Comparison of ENCODE assay signal across 14 cellular contexts in the genomic region with DNA sequence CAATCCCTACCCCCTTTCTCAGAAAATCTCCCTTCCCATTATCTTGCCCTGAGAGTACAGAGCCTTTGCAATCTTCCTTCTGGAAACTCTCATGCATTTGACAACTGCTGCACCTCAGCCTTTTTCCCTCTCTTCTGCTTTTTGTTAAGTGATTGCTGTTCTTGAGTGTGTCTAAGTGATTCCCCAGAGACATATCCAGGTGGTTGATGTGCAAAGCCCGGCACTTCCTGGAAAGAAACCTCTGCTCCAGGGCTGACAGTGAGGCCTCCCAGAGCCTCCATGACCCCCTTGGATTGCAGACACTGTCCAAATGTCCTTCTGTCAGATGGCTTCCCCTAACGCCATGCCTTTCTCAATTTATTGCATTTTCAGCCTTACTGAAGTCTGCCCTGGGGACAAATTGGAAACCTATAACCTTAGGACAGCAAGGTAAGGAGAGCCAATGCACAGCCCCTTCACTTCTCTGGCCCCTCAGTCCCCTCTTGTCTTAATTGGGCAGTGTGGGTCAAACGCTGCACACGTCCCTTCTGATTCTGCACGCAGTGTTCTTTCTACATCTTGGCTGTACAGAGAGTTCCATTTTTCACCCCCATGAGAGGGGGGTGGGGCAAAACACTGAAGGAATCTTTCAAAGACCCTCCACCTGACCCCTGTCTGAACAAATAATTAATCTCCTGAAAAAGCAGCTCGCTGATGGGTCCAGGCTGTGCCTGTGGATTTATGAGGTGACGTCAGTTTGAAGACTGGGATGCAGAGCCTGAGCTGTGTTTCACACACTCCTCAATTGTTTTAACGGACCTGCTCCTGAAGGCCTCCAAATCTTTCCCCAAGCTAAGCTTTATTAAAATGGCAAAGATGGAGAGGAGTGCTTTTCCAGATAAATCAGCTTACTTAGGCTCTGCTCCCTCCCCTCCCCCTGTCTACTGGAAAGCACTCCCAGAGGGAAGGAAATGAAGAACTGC.
A peak's percentile ranks its signal among the peaks of the same experiment; 100 is the strongest.
DNase-seq lines count a peak whose midpoint lies in the region; ATAC-seq and TF ChIP-seq lines count a peak whose summit lies in the region.
"Had no signal": no experiment of that assay in that cellular context is flagged by ENCODE, and none has a peak within 500 bp of the region (broad histone marks: within the 10 kb centered on the region; RNA-seq: fewer than 3 reads in every experiment).

No MANE protein-coding gene starts in this region.

- H3K9me2 ChIP-seq in GM23248 (ENCODE audit: insufficient read depth): no peaks in the 10 kb centered on the region

- intact Hi-C loops in lower lobe of right lung (cut with DNase I): no loop called here

- TF ChIP-seq CTCF in WERI-Rb-1 (IDR thresholded peaks at IDR 0.05; ENCODE audit: low read depth, low read length): no peak
- no peak for TF ChIP-seq CTCF in lower lobe of right lung (IDR thresholded peaks at IDR 0.05)
- TF ChIP-seq CTCF in suprapubic skin (IDR thresholded peaks at IDR 0.05): no peak

- H3K4me2 ChIP-seq in GM23248 (ENCODE audit: unreplicated experiment): no peak overlapping the region

- DNase-seq in NCI-H1436 treated with DMSO at 0.1 percent for 48 hours (lab: John Stamatoyannopoulos, UW) (peak; percentile 67), WERI-Rb-1 (peak; percentile 89), lower lobe of right lung (no peak), suprapubic skin (ENCODE audit: low spot score in 2 of 2) (no peak), RPMI8226 (no peak), HCEC 1CT (no peak), GM23248 (no peak)
- DNase-seq: activated CD4-positive, alpha-beta T cell treated with anti-CD3 and anti-CD28 coated beads, Interleukin-2, amount 50 U/mL, for 1 hour; activated effector memory CD4-positive, alpha-beta T cell treated with Interleukin-2 at 50 U/mL for 16 hours; GF-D8; NCI-H2029 had no signal

- in situ Hi-C loops in GM23248 (cut with MboI): no loop called here

- no peaks in the 10 kb centered on the region for H4K20me1 ChIP-seq in GM23248 (ENCODE audit: insufficient read depth)

- H3K4me1 ChIP-seq in lower lobe of right lung (peaks cover 19% of the 10 kb centered on the region), suprapubic skin (peaks cover 26% of the 10 kb centered on the region), GM23248 (ENCODE audit: insufficient read depth) (no peaks in the 10 kb centered on the region)
- H3K4me1 ChIP-seq: pancreas had no signal

- ATAC-seq in lower lobe of right lung: peak; percentile 28 to 46
- ATAC-seq in GM18867 (IDR thresholded peaks at IDR 0.05; ENCODE audit: unreplicated experiment): no peak
- ATAC-seq: stimulated activated memory B cell treated with anti-CD40 and anti-IgM and Interleukin-4, amounts not matched to agents 10 μg/mL and 1 μg/mL and 100 μg/mL, for 72 hours had no signal

- TF ChIP-seq POLR2A in suprapubic skin (IDR thresholded peaks at IDR 0.05): no peak

- no peaks in the 10 kb centered on the region for H3K27me3 ChIP-seq in WERI-Rb-1 (ENCODE audit: insufficient read depth, low read depth, severe bottlenecking)
- H3K27me3 ChIP-seq in lower lobe of right lung (ENCODE audit: low read depth): peaks cover 7% of the 10 kb centered on the region
- H3K27me3 ChIP-seq in suprapubic skin: no peaks in the 10 kb centered on the region
- no peaks in the 10 kb centered on the region for H3K27me3 ChIP-seq in GM23248 (replicated peaks; ENCODE audit: insufficient read depth)
- H3K27me3 ChIP-seq: pancreas had no signal

- H3K9me3 ChIP-seq in WERI-Rb-1 (ENCODE audit: severe bottlenecking): no peaks in the 10 kb centered on the region
- H3K9me3 ChIP-seq in lower lobe of right lung: no peaks in the 10 kb centered on the region
- H3K9me3 ChIP-seq in suprapubic skin: no peaks in the 10 kb centered on the region
- no peaks in the 10 kb centered on the region for H3K9me3 ChIP-seq in GM23248 (ENCODE audit: low read depth)
- H3K9me3 ChIP-seq: pancreas had no signal

- no peaks in the 10 kb centered on the region for H3K79me2 ChIP-seq in GM23248 (ENCODE audit: insufficient read depth)

- H3F3A ChIP-seq in GM23248 (ENCODE audit: insufficient read depth): no peaks in the 10 kb centered on the region

- 84% methylated on average over 8 of the region's 8 CpGs for WGBS in suprapubic skin
- WGBS in GM23248 (ENCODE audit: low coverage in 1 of 2, low lambda C conversion rate in 2 of 2, missing lambda C conversion rate in 2 of 2), 2 experiments: 91 to 93% methylated on average over 8 of the region's 8 CpGs

- H3K4me3 ChIP-seq in WERI-Rb-1 (ENCODE audit: low read depth, low read length) (no peak overlapping the region), lower lobe of right lung (no peak overlapping the region), suprapubic skin (no peak overlapping the region), GM23248 (no peak overlapping the region)
- H3K4me3 ChIP-seq: pancreas had no signal

- no peak overlapping the region for H2AFZ ChIP-seq in GM23248

- H3K27ac ChIP-seq in WERI-Rb-1 (peak overlapping the region; percentile 63), lower lobe of right lung (peak overlapping the region; percentile 63), suprapubic skin (peak overlapping the region; percentile 55), GM23248 (no peak overlapping the region)
- H3K27ac ChIP-seq: pancreas had no signal

- H3K36me3 ChIP-seq in WERI-Rb-1: no peaks in the 10 kb centered on the region
- H3K36me3 ChIP-seq in lower lobe of right lung: no peaks in the 10 kb centered on the region
- H3K36me3 ChIP-seq in suprapubic skin: no peaks in the 10 kb centered on the region
- no peaks in the 10 kb centered on the region for H3K36me3 ChIP-seq in GM23248 (ENCODE audit: low read depth)
- H3K36me3 ChIP-seq: pancreas had no signal

- no peak overlapping the region for H3K9ac ChIP-seq in GM23248

- peak; percentile 83 for TF ChIP-seq EP300 in suprapubic skin (IDR thresholded peaks at IDR 0.05)

Comparison
In these comparisons a context has a peak if more than half of its experiments do, and no peak if none do; other contexts are left out.
1. DNase-seq: peak in NCI-H1436 treated with DMSO at 0.1 percent for 48 hours (single experiment) and WERI-Rb-1 (single experiment); none in lower lobe of right lung (single experiment), suprapubic skin (0 of 2), RPMI8226 (single experiment), HCEC 1CT (single experiment) and GM23248 (single experiment).